ENCODE assay signal across 8 cellular contexts in genomic region chr6:125191916-125192609, GRCh38. TPM values are rescaled to one million over a fixed set of nuclear protein-coding genes. Genes with fewer than 3 reads are reported as not detected.
DNase-seq lines count a peak whose midpoint lies in the region; ATAC-seq and TF ChIP-seq lines count a peak whose summit lies in the region.

No MANE protein-coding gene starts in this region.

- H3K27ac ChIP-seq in left ventricle myocardium inferior (replicated peaks) = peak overlapping the region; percentile 9

- peak overlapping the region; percentile 41 for H3K4me2 ChIP-seq in skeletal muscle satellite cell (ENCODE audit: low read length)

- H3K4me3 ChIP-seq in left ventricle myocardium inferior (no peak overlapping the region), skeletal muscle satellite cell (ENCODE audit: low read length) (no peak overlapping the region)

- H3K27me3 ChIP-seq in left ventricle myocardium inferior (ENCODE audit: low read depth) = no peaks in the 10 kb centered on the region
- no peaks in the 10 kb centered on the region for H3K27me3 ChIP-seq in skeletal muscle satellite cell (ENCODE audit: control insufficient read depth, insufficient read depth, low read length)

- ATAC-seq in GM21576 (IDR thresholded peaks at IDR 0.05; ENCODE audit: unreplicated experiment) = peak; percentile 96

- DNase-seq in GF-D8 (lab: John Stamatoyannopoulos, UW) (peak; percentile 2), HUDEP-2 (lab: John Stamatoyannopoulos, UW; ENCODE audit: unreplicated experiment in 76 of 76) (peak in 63 of 76 experiments; percentile 2 to 85 (median 46)), SIG-M5 (lab: John Stamatoyannopoulos, UW) (peak; percentile 12), left ventricle myocardium inferior (peak; percentile 22), epidermal melanocyte (ENCODE audit: insufficient read length, low spot score) (no peak)
- peak; percentile 43 for DNase-seq in activated naive CD4-positive, alpha-beta T cell treated with Interleukin-2 at 50 U/mL for 16 hours

- no peak overlapping the region for H3K9ac ChIP-seq in skeletal muscle satellite cell (ENCODE audit: low read depth, low read length)

- TF ChIP-seq CTCF in left ventricle myocardium inferior (IDR thresholded peaks at IDR 0.05; ENCODE audit: borderline replicate concordance) = peak; percentile 78

- H3K36me3 ChIP-seq in left ventricle myocardium inferior (no peaks in the 10 kb centered on the region), skeletal muscle satellite cell (ENCODE audit: insufficient read depth, low read length) (no peaks in the 10 kb centered on the region)

- no peaks in the 10 kb centered on the region for H3K9me3 ChIP-seq in left ventricle myocardium inferior (replicated peaks)
- H3K9me3 ChIP-seq in skeletal muscle satellite cell (replicated peaks; ENCODE audit: low read length) = no peaks in the 10 kb centered on the region

- intact Hi-C loops in left ventricle myocardium inferior (cut with micrococcal nuclease) = no loop called here

- H3K4me1 ChIP-seq in left ventricle myocardium inferior (peaks cover 72% of the 10 kb centered on the region), skeletal muscle satellite cell (ENCODE audit: control insufficient read depth, insufficient read depth, low read length) (peaks cover 10% of the 10 kb centered on the region)

RNA-seq across cellular contexts. Expression of gene TPD52L1, which starts 38.5 kb away (rescaled TPM):
- 64.0 TPM for total RNA-seq in left ventricle myocardium inferior
- 2.2 and 3.8 TPM in 2 replicates for total RNA-seq in skeletal muscle satellite cell (2012; rRNA removed)
